1 cellular context compared by ENCODE assay signal in the genomic region with DNA sequence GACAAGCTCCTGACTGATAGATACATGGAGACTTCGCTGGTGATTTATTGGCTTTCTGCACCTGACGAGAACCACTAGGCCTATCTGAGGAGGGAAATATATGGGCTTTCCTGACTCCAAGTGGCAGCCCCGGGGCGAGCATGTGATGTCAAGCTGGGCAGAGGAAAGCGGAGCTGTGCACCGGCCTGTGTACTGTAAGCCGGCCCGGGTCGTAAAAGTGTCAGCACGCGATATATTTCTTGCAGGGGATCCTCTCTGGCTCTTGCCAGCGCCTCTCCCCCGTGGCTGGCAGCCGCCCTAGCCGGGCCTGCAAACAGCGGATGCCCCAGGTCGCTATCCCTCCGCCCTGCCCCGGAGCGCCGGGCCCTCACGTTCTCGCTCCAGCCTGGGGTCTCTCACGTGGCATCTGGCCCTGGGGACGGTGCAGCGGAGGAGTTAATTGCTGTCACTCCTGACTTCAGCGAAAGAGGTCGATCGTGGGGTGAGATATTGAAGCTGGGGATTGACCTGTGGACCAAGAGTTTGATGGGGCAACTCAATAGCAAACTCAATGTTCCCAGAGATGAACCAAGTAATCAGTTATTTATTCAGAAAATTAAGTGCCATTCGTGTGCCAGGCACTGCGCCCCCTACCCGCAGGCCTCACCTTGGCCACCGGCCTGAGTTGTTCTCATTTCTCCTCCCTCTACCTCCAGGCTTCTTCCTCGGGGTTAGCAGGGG.
TF ChIP-seq lines count a peak whose summit lies in the region.

No MANE protein-coding gene starts in this region.

TF ChIP-seq in HepG2, 621 proteins besides CTCF, POLR2A, EP300 and RAD21 (continued from another document and continues in another):
- TF ChIP-seq, protein P1, sequence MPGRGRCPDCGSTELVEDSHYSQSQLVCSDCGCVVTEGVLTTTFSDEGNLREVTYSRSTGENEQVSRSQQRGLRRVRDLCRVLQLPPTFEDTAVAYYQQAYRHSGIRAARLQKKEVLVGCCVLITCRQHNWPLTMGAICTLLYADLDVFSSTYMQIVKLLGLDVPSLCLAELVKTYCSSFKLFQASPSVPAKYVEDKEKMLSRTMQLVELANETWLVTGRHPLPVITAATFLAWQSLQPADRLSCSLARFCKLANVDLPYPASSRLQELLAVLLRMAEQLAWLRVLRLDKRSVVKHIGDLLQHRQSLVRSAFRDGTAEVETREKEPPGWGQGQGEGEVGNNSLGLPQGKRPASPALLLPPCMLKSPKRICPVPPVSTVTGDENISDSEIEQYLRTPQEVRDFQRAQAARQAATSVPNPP (CRISPR knock-in tag; IDR thresholded peaks at IDR 0.05), result no peak
- TF ChIP-seq, protein P2, sequence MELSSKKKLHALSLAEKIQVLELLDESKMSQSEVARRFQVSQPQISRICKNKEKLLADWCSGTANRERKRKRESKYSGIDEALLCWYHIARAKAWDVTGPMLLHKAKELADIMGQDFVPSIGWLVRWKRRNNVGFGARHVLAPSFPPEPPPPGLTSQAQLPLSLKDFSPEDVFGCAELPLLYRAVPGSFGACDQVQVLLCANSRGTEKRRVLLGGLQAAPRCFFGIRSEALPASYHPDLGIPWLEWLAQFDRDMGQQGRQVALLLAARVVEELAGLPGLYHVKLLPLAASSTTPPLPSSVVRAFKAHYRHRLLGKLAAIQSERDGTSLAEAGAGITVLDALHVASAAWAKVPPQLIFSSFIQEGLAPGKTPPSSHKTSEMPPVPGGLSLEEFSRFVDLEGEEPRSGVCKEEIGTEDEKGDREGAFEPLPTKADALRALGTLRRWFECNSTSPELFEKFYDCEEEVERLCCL (CRISPR knock-in tag; IDR thresholded peaks at IDR 0.05; ENCODE audit: borderline replicate concordance), result no peak
- TF ChIP-seq, protein P3, sequence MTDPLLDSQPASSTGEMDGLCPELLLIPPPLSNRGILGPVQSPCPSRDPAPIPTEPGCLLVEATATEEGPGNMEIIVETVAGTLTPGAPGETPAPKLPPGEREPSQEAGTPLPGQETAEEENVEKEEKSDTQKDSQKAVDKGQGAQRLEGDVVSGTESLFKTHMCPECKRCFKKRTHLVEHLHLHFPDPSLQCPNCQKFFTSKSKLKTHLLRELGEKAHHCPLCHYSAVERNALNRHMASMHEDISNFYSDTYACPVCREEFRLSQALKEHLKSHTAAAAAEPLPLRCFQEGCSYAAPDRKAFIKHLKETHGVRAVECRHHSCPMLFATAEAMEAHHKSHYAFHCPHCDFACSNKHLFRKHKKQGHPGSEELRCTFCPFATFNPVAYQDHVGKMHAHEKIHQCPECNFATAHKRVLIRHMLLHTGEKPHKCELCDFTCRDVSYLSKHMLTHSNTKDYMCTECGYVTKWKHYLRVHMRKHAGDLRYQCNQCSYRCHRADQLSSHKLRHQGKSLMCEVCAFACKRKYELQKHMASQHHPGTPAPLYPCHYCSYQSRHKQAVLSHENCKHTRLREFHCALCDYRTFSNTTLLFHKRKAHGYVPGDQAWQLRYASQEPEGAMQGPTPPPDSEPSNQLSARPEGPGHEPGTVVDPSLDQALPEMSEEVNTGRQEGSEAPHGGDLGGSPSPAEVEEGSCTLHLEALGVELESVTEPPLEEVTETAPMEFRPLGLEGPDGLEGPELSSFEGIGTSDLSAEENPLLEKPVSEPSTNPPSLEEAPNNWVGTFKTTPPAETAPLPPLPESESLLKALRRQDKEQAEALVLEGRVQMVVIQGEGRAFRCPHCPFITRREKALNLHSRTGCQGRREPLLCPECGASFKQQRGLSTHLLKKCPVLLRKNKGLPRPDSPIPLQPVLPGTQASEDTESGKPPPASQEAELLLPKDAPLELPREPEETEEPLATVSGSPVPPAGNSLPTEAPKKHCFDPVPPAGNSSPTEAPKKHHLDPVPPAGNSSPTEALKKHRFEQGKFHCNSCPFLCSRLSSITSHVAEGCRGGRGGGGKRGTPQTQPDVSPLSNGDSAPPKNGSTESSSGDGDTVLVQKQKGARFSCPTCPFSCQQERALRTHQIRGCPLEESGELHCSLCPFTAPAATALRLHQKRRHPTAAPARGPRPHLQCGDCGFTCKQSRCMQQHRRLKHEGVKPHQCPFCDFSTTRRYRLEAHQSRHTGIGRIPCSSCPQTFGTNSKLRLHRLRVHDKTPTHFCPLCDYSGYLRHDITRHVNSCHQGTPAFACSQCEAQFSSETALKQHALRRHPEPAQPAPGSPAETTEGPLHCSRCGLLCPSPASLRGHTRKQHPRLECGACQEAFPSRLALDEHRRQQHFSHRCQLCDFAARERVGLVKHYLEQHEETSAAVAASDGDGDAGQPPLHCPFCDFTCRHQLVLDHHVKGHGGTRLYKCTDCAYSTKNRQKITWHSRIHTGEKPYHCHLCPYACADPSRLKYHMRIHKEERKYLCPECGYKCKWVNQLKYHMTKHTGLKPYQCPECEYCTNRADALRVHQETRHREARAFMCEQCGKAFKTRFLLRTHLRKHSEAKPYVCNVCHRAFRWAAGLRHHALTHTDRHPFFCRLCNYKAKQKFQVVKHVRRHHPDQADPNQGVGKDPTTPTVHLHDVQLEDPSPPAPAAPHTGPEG (CRISPR knock-in tag; IDR thresholded peaks at IDR 0.05), result no peak
- TF ChIP-seq PCBP2 (optimal IDR thresholded peaks at IDR 0.05; ENCODE audit: low read depth, low read length, poor library complexity, severe bottlenecking) (no peak), ZNF317 (CRISPR knock-in tag; IDR thresholded peaks at IDR 0.05) (no peak), NR3C1 (CRISPR knock-in tag; IDR thresholded peaks at IDR 0.05) (no peak), GFI1 (CRISPR knock-in tag; IDR thresholded peaks at IDR 0.05; ENCODE audit: borderline replicate concordance) (no peak), ZNF83 (CRISPR knock-in tag; IDR thresholded peaks at IDR 0.05; ENCODE audit: borderline replicate concordance) (no peak), ZNF430 (CRISPR knock-in tag; IDR thresholded peaks at IDR 0.05) (no peak), NR2F1 (CRISPR knock-in tag; IDR thresholded peaks at IDR 0.05) (no peak), KLF9 (CRISPR knock-in tag; IDR thresholded peaks at IDR 0.05; ENCODE audit: low read depth) (no peak), XBP1 (CRISPR knock-in tag; IDR thresholded peaks at IDR 0.05) (no peak), TEAD3 (CRISPR knock-in tag; optimal IDR thresholded peaks at IDR 0.05; ENCODE audit: borderline replicate concordance) (no peak), ZKSCAN1 (IDR thresholded peaks at IDR 0.05; ENCODE audit: low read length) (no peak), ZNF713 (CRISPR knock-in tag; IDR thresholded peaks at IDR 0.05) (no peak), CCDC6 (CRISPR knock-in tag; IDR thresholded peaks at IDR 0.05) (no peak), NFIB (CRISPR knock-in tag; IDR thresholded peaks at IDR 0.05; ENCODE audit: borderline replicate concordance) (no peak), TBP (CRISPR knock-in tag; IDR thresholded peaks at IDR 0.05) (no peak)
- TF ChIP-seq, protein P4, sequence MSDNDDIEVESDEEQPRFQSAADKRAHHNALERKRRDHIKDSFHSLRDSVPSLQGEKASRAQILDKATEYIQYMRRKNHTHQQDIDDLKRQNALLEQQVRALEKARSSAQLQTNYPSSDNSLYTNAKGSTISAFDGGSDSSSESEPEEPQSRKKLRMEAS (IDR thresholded peaks at IDR 0.05), result peak; percentile 89
- TF ChIP-seq, protein P5, sequence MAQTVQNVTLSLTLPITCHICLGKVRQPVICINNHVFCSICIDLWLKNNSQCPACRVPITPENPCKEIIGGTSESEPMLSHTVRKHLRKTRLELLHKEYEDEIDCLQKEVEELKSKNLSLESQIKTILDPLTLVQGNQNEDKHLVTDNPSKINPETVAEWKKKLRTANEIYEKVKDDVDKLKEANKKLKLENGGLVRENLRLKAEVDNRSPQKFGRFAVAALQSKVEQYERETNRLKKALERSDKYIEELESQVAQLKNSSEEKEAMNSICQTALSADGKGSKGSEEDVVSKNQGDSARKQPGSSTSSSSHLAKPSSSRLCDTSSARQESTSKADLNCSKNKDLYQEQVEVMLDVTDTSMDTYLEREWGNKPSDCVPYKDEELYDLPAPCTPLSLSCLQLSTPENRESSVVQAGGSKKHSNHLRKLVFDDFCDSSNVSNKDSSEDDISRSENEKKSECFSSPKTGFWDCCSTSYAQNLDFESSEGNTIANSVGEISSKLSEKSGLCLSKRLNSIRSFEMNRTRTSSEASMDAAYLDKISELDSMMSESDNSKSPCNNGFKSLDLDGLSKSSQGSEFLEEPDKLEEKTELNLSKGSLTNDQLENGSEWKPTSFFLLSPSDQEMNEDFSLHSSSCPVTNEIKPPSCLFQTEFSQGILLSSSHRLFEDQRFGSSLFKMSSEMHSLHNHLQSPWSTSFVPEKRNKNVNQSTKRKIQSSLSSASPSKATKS (CRISPR knock-in tag; IDR thresholded peaks at IDR 0.05), result no peak
- TF ChIP-seq, protein P6, sequence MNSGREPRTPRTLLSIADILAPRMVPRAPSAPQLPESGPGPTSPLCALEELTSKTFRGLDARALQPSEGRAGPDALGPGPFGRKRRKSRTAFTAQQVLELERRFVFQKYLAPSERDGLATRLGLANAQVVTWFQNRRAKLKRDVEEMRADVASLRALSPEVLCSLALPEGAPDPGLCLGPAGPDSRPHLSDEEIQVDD (CRISPR knock-in tag; IDR thresholded peaks at IDR 0.05; ENCODE audit: borderline replicate concordance), result peak; percentile 46; the same call in 1 of the 2 replicates
- TF ChIP-seq, protein P7, sequence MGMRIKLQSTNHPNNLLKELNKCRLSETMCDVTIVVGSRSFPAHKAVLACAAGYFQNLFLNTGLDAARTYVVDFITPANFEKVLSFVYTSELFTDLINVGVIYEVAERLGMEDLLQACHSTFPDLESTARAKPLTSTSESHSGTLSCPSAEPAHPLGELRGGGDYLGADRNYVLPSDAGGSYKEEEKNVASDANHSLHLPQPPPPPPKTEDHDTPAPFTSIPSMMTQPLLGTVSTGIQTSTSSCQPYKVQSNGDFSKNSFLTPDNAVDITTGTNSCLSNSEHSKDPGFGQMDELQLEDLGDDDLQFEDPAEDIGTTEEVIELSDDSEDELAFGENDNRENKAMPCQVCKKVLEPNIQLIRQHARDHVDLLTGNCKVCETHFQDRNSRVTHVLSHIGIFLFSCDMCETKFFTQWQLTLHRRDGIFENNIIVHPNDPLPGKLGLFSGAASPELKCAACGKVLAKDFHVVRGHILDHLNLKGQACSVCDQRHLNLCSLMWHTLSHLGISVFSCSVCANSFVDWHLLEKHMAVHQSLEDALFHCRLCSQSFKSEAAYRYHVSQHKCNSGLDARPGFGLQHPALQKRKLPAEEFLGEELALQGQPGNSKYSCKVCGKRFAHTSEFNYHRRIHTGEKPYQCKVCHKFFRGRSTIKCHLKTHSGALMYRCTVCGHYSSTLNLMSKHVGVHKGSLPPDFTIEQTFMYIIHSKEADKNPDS (CRISPR knock-in tag; IDR thresholded peaks at IDR 0.05), result no peak
- TF ChIP-seq, protein P8, sequence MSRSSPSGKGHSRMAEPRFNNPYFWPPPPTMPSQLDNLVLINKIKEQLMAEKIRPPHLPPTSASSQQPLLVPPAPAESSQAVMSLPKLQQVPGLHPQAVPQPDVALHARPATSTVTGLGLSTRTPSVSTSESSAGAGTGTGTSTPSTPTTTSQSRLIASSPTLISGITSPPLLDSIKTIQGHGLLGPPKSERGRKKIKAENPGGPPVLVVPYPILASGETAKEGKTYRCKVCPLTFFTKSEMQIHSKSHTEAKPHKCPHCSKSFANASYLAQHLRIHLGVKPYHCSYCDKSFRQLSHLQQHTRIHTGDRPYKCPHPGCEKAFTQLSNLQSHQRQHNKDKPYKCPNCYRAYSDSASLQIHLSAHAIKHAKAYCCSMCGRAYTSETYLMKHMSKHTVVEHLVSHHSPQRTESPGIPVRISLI (CRISPR knock-in tag; IDR thresholded peaks at IDR 0.05; ENCODE audit: borderline replicate concordance), result no peak
- TF ChIP-seq, protein P9, sequence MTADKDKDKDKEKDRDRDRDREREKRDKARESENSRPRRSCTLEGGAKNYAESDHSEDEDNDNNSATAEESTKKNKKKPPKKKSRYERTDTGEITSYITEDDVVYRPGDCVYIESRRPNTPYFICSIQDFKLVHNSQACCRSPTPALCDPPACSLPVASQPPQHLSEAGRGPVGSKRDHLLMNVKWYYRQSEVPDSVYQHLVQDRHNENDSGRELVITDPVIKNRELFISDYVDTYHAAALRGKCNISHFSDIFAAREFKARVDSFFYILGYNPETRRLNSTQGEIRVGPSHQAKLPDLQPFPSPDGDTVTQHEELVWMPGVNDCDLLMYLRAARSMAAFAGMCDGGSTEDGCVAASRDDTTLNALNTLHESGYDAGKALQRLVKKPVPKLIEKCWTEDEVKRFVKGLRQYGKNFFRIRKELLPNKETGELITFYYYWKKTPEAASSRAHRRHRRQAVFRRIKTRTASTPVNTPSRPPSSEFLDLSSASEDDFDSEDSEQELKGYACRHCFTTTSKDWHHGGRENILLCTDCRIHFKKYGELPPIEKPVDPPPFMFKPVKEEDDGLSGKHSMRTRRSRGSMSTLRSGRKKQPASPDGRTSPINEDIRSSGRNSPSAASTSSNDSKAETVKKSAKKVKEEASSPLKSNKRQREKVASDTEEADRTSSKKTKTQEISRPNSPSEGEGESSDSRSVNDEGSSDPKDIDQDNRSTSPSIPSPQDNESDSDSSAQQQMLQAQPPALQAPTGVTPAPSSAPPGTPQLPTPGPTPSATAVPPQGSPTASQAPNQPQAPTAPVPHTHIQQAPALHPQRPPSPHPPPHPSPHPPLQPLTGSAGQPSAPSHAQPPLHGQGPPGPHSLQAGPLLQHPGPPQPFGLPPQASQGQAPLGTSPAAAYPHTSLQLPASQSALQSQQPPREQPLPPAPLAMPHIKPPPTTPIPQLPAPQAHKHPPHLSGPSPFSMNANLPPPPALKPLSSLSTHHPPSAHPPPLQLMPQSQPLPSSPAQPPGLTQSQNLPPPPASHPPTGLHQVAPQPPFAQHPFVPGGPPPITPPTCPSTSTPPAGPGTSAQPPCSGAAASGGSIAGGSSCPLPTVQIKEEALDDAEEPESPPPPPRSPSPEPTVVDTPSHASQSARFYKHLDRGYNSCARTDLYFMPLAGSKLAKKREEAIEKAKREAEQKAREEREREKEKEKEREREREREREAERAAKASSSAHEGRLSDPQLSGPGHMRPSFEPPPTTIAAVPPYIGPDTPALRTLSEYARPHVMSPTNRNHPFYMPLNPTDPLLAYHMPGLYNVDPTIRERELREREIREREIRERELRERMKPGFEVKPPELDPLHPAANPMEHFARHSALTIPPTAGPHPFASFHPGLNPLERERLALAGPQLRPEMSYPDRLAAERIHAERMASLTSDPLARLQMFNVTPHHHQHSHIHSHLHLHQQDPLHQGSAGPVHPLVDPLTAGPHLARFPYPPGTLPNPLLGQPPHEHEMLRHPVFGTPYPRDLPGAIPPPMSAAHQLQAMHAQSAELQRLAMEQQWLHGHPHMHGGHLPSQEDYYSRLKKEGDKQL (CRISPR knock-in tag; IDR thresholded peaks at IDR 0.05; ENCODE audit: low read depth), result 0 out of 2 replicates have a peak, but pooled peaks have one; percentile 8
- TF ChIP-seq, protein P10, sequence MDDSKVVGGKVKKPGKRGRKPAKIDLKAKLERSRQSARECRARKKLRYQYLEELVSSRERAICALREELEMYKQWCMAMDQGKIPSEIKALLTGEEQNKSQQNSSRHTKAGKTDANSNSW (CRISPR knock-in tag; IDR thresholded peaks at IDR 0.05; ENCODE audit: borderline replicate concordance), result 0 out of 2 replicates have a peak, but pooled peaks have one; percentile 39
- TF ChIP-seq, protein P11, sequence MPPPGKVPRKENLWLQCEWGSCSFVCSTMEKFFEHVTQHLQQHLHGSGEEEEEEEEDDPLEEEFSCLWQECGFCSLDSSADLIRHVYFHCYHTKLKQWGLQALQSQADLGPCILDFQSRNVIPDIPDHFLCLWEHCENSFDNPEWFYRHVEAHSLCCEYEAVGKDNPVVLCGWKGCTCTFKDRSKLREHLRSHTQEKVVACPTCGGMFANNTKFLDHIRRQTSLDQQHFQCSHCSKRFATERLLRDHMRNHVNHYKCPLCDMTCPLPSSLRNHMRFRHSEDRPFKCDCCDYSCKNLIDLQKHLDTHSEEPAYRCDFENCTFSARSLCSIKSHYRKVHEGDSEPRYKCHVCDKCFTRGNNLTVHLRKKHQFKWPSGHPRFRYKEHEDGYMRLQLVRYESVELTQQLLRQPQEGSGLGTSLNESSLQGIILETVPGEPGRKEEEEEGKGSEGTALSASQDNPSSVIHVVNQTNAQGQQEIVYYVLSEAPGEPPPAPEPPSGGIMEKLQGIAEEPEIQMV (CRISPR knock-in tag; IDR thresholded peaks at IDR 0.05; ENCODE audit: low read depth), result peak; percentile 49; the same call in 1 of the 2 replicates
